29 cellular contexts compared by ENCODE assay signal in the genomic region with DNA sequence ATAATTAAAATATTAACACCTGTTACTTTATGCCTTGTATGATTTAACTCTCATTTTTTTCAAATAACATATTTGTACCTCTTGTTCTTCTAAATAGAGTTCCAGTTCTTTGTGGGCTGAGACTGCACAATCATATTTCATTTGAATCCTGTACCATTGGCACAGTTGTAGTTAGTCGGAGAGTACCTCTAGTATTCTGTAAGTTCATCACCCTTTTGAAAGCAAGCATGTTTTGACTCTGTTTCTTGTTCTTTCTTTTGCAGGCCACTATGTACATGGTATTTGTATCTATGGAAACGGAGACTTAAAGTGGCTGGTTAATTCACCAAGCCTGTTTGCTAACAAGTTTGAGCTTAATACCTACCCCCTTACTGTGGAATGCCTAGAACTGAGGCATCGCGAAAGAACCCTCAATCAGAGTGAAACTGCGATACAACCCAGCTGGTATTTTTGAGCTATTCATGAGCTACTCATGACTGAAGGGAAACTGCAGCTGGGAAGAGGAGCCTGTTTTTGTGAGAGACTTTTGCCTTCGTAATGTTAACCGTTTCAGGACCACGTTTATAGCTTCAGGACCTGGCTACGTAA.
DNase-seq lines count a peak whose midpoint lies in the region; ATAC-seq lines count a peak whose summit lies in the region.
"Had no signal": no experiment of that assay in that cellular context is flagged by ENCODE, and none has a peak within 500 bp of the region (broad histone marks: within the 10 kb centered on the region; RNA-seq: fewer than 3 reads in every experiment).

No MANE protein-coding gene starts in this region.

- H3K4me2 ChIP-seq in neuronal stem cell (ENCODE audit: insufficient read depth, low read length, poor library complexity, severe bottlenecking) (no peak overlapping the region), GM23248 (ENCODE audit: unreplicated experiment) (no peak overlapping the region)
- H3K4me2 ChIP-seq: BLaER1 had no signal

- H3K9me3 Mint-ChIP-seq in activated T-helper 1 cell treated with anti-CD3 and anti-CD28 coated beads, Interleukin-12 subunit alpha, Interleukin-12 subunit beta, Interleukin-2, Interleukin-4 antibody, amounts not matched to agents 30 ng/mL and 10 ng/mL and 1 ng/mL, durations not matched to agents 14 hours and 24 hours and 36 hours: peaks cover 8% of the 10 kb centered on the region
- H3K9me3 Mint-ChIP-seq: activated naive CD4-positive, alpha-beta T cell treated with anti-CD3 and anti-CD28 coated beads for 36 hours had no signal

- H3F3A ChIP-seq in GM23248 (ENCODE audit: insufficient read depth): no peaks in the 10 kb centered on the region

- WGBS in neuronal stem cell (ENCODE audit: extremely low coverage in 2 of 2, insufficient read length in 2 of 2, insufficient replicate concordance in 1 of 2), 2 donors: no CpG with 5 or more reads among the region's 9 CpGs
- 23 to 28% methylated on average over 9 of the region's 9 CpGs for WGBS in GM23248 (ENCODE audit: low coverage in 1 of 2, low lambda C conversion rate in 2 of 2, missing lambda C conversion rate in 2 of 2), 2 experiments

- no peak overlapping the region for H3K4ac ChIP-seq in neuronal stem cell (ENCODE audit: low read length)

- intact Hi-C loops in activated T-helper 1 cell treated with anti-CD3 and anti-CD28 coated beads, Interleukin-12 subunit alpha, Interleukin-12 subunit beta, Interleukin-2, Interleukin-4 antibody, amounts not matched to agents 30 ng/mL and 10 ng/mL and 1 ng/mL, durations not matched to agents 14 hours and 24 hours and 36 hours (cut with micrococcal nuclease): no loop called here

- H3K9me2 ChIP-seq in GM23248 (ENCODE audit: insufficient read depth): no peaks in the 10 kb centered on the region

- H3K18ac ChIP-seq in neuronal stem cell (ENCODE audit: low read length): no peak overlapping the region

- in situ Hi-C loops in GM23248 (cut with MboI): no loop called here

- H3K4me1 ChIP-seq in neuronal stem cell (ENCODE audit: control insufficient read depth in 2 of 2, insufficient read depth in 1 of 2, low read depth in 1 of 2, low read length in 2 of 2) (peaks cover 3 to 4% of the 10 kb centered on the region in 2 donors), GM23248 (ENCODE audit: insufficient read depth) (no peaks in the 10 kb centered on the region)
- H3K4me1 ChIP-seq: BLaER1, tibial nerve had no signal

- H3K4me3 Mint-ChIP-seq in activated T-helper 1 cell treated with anti-CD3 and anti-CD28 coated beads, Interleukin-12 subunit alpha, Interleukin-12 subunit beta, Interleukin-2, Interleukin-4 antibody, amounts not matched to agents 30 ng/mL and 10 ng/mL and 1 ng/mL, durations not matched to agents 14 hours and 24 hours and 36 hours: no peak overlapping the region
- H3K4me3 Mint-ChIP-seq: activated CD8-positive, alpha-beta T cell treated with anti-CD3 and anti-CD28 coated beads for 36 hours; activated naive CD4-positive, alpha-beta T cell treated with anti-CD3 and anti-CD28 coated beads for 36 hours had no signal

- H2AFZ ChIP-seq in neuronal stem cell (ENCODE audit: low read length): peak overlapping the region; percentile 25
- H2AFZ ChIP-seq in GM23248: no peak overlapping the region

- H4K91ac ChIP-seq in neuronal stem cell (ENCODE audit: low read depth, low read length, poor library complexity): no peak overlapping the region

- no peak overlapping the region for H2BK120ac ChIP-seq in neuronal stem cell (ENCODE audit: low read depth, low read length)

- H4K8ac ChIP-seq in neuronal stem cell (ENCODE audit: low read depth, low read length): no peak overlapping the region

- H3K27me3 ChIP-seq in neuronal stem cell (ENCODE audit: control insufficient read depth in 3 of 3, insufficient read depth in 3 of 3, low read depth in 1 of 3, low read length in 3 of 3) (no peaks in the 10 kb centered on the region), GM23248 (replicated peaks; ENCODE audit: insufficient read depth) (no peaks in the 10 kb centered on the region)
- H3K27me3 ChIP-seq: BLaER1, tibial nerve had no signal

- no peak overlapping the region for H2BK5ac ChIP-seq in neuronal stem cell (ENCODE audit: low read length)

- H3K9ac ChIP-seq in neuronal stem cell (ENCODE audit: low read depth, low read length, poor library complexity): no peak overlapping the region
- H3K9ac ChIP-seq in GM23248: no peak overlapping the region
- H3K9ac ChIP-seq: BLaER1 had no signal

- DNase-seq in astrocyte of the hippocampus (ENCODE audit: low read depth, low spot score) (peak; percentile 32), neuronal stem cell (ENCODE audit: low spot score) (peak; percentile 11), GM23248 (no peak)
- DNase-seq in activated T-helper 1 cell treated with anti-CD3 and anti-CD28 coated beads, Interleukin-12 subunit alpha, Interleukin-12 subunit beta, Interleukin-2, Interleukin-4 antibody, amounts not matched to agents 30 ng/mL and 10 ng/mL and 1 ng/mL, durations not matched to agents 14 hours and 24 hours and 36 hours (ENCODE audit: low spot score): no peak
- DNase-seq: activated CD4-positive, CD25-positive, alpha-beta regulatory T cell; activated CD8-positive, alpha-beta T cell treated with anti-CD3 and anti-CD28 coated beads for 36 hours; activated naive CD4-positive, alpha-beta T cell treated with anti-CD3 and anti-CD28 coated beads for 36 hours; activated T-cell treated with anti-CD3 and anti-CD28 coated beads, Interleukin-2, amount 50 U/mL, for 1 hour; anterior cingulate cortex; cerebellar nuclear complex; COR-L47; DMS79; foreskin melanocyte; hippocampal formation; Kasumi-1; left ventricle myocardium superior; NCI-H1048; NCI-H2029 treated with DMSO at 0.1 percent for 48 hours; NCI-H82; OCI-M1; Right ventricle myocardium superior; stimulated activated CD4-positive, alpha-beta T cell treated with anti-CD3 and anti-CD28 coated beads, Interleukin-4, amount 100 ng/mL, for 24 hours; stimulated activated naive CD4-positive, alpha-beta T cell treated with Interleukin-2 at 50 U/mL for 16 hours had no signal

- no peaks in the 10 kb centered on the region for H3K79me2 ChIP-seq in GM23248 (ENCODE audit: insufficient read depth)

- H3K27ac Mint-ChIP-seq in activated T-helper 1 cell treated with anti-CD3 and anti-CD28 coated beads, Interleukin-12 subunit alpha, Interleukin-12 subunit beta, Interleukin-2, Interleukin-4 antibody, amounts not matched to agents 30 ng/mL and 10 ng/mL and 1 ng/mL, durations not matched to agents 14 hours and 24 hours and 36 hours: no peak overlapping the region
- H3K27ac Mint-ChIP-seq: activated CD8-positive, alpha-beta T cell treated with anti-CD3 and anti-CD28 coated beads for 36 hours; activated naive CD4-positive, alpha-beta T cell treated with anti-CD3 and anti-CD28 coated beads for 36 hours had no signal

- H2BK15ac ChIP-seq in neuronal stem cell (ENCODE audit: low read length): no peak overlapping the region

- H3K79me1 ChIP-seq in neuronal stem cell (ENCODE audit: low read depth, low read length): no peaks in the 10 kb centered on the region

- H3K36me3 ChIP-seq in neuronal stem cell (replicated peaks in 1 of 2; ENCODE audit: control insufficient read depth in 2 of 2, insufficient read depth in 2 of 2, low read length in 2 of 2) (peaks cover 0 to 13% of the 10 kb centered on the region in 2 donors), GM23248 (ENCODE audit: low read depth) (no peaks in the 10 kb centered on the region)
- H3K36me3 ChIP-seq: BLaER1, tibial nerve had no signal

- no peak overlapping the region for H3K14ac ChIP-seq in neuronal stem cell (ENCODE audit: low read length)

- H3K4me3 ChIP-seq in neuronal stem cell (ENCODE audit: low read length in 2 of 2) (no peak overlapping the region), GM23248 (no peak overlapping the region)
- H3K4me3 ChIP-seq: BLaER1, tibial nerve had no signal

- H3K9me3 ChIP-seq in neuronal stem cell (replicated peaks in 1 of 2; ENCODE audit: control insufficient read depth in 2 of 2, insufficient read depth in 1 of 2, low read depth in 1 of 2, low read length in 2 of 2): peaks cover 0 to 4% of the 10 kb centered on the region in 2 donors
- H3K9me3 ChIP-seq in GM23248 (ENCODE audit: low read depth): no peaks in the 10 kb centered on the region
- H3K9me3 ChIP-seq: BLaER1 had no signal

- no peak overlapping the region for H2BK12ac ChIP-seq in neuronal stem cell (ENCODE audit: low read length)

- no peak overlapping the region for H3K23ac ChIP-seq in neuronal stem cell (ENCODE audit: low read depth, low read length, poor library complexity)

- H3K27ac ChIP-seq in neuronal stem cell (replicated peaks; ENCODE audit: low read length) (peak overlapping the region; percentile 38), GM23248 (no peak overlapping the region)
- H3K27ac ChIP-seq: BLaER1, tibial nerve had no signal

- H2AK5ac ChIP-seq in neuronal stem cell (ENCODE audit: low read depth, low read length): no peak overlapping the region

- H3K4me1 Mint-ChIP-seq in activated T-helper 1 cell treated with anti-CD3 and anti-CD28 coated beads, Interleukin-12 subunit alpha, Interleukin-12 subunit beta, Interleukin-2, Interleukin-4 antibody, amounts not matched to agents 30 ng/mL and 10 ng/mL and 1 ng/mL, durations not matched to agents 14 hours and 24 hours and 36 hours (ENCODE audit: low read depth): no peaks in the 10 kb centered on the region

- no peaks in the 10 kb centered on the region for H4K20me1 ChIP-seq in GM23248 (ENCODE audit: insufficient read depth)
- H4K20me1 ChIP-seq: BLaER1 had no signal

- peak; percentile 84 for ATAC-seq in GM18502 (IDR thresholded peaks at IDR 0.05; ENCODE audit: poor library complexity, unreplicated experiment)
- peak; percentile 93 for ATAC-seq in HG02870 (IDR thresholded peaks at IDR 0.05; ENCODE audit: unreplicated experiment)
- ATAC-seq in GM19397 (IDR thresholded peaks at IDR 0.05; ENCODE audit: unreplicated experiment): no peak
- no peak for ATAC-seq in HG03135 (IDR thresholded peaks at IDR 0.05; ENCODE audit: unreplicated experiment)
- ATAC-seq: activated CD8-positive, alpha-beta T cell treated with anti-CD3 and anti-CD28 coated beads for 36 hours; left ventricle myocardium superior had no signal

- no peaks in the 10 kb centered on the region for H3K27me3 Mint-ChIP-seq in activated T-helper 1 cell treated with anti-CD3 and anti-CD28 coated beads, Interleukin-12 subunit alpha, Interleukin-12 subunit beta, Interleukin-2, Interleukin-4 antibody, amounts not matched to agents 30 ng/mL and 10 ng/mL and 1 ng/mL, durations not matched to agents 14 hours and 24 hours and 36 hours (ENCODE audit: insufficient read depth)
- H3K27me3 Mint-ChIP-seq: activated CD8-positive, alpha-beta T cell treated with anti-CD3 and anti-CD28 coated beads for 36 hours had no signal

- H3K36me3 Mint-ChIP-seq in activated T-helper 1 cell treated with anti-CD3 and anti-CD28 coated beads, Interleukin-12 subunit alpha, Interleukin-12 subunit beta, Interleukin-2, Interleukin-4 antibody, amounts not matched to agents 30 ng/mL and 10 ng/mL and 1 ng/mL, durations not matched to agents 14 hours and 24 hours and 36 hours (ENCODE audit: low read depth): peaks cover 34% of the 10 kb centered on the region

Comparison
In these comparisons a context has a peak if more than half of its experiments do, and no peak if none do; other contexts are left out.
1. ATAC-seq: peak in GM18502 (single experiment) and HG02870 (single experiment); none in GM19397 (single experiment) and HG03135 (single experiment).
2. DNase-seq: peak in astrocyte of the hippocampus (single experiment) and neuronal stem cell (single experiment); none in GM23248 (single experiment) and activated T-helper 1 cell treated with anti-CD3 and anti-CD28 coated beads, Interleukin-12 subunit alpha, Interleukin-12 subunit beta, Interleukin-2, Interleukin-4 antibody, amounts not matched to agents 30 ng/mL and 10 ng/mL and 1 ng/mL, durations not matched to agents 14 hours and 24 hours and 36 hours (single experiment).